Comparison of ENCODE assay signal across 12 cellular contexts in the genomic region with DNA sequence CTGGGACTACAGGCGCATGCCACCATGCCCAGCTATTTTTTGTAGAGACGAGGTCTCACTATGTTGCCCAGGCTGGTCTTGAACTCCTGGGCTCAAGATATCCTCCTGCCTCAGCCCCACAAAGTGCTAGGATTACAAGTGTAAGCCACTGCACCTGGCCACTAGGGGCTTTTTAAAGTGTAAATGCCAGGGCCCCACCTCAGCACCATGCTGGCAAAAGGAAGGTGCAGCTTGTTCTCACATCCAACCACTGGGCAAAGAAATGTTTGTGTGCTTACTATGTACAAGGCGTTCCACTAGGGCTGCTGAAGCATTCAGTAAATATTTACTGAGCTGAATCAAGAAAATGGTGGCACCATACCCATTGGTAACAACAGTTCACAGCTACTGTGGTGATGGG. TPM values are rescaled to one million over a fixed set of nuclear protein-coding genes. Genes with fewer than 3 reads are reported as not detected.
DNase-seq lines count a peak whose midpoint lies in the region; ATAC-seq and TF ChIP-seq lines count a peak whose summit lies in the region.
"Had no signal": no experiment of that assay in that cellular context is flagged by ENCODE, and none has a peak within 500 bp of the region (broad histone marks: within the 10 kb centered on the region; RNA-seq: fewer than 3 reads in every experiment).

No MANE protein-coding gene starts in this region.

- ATAC-seq in Panc1 (peak; percentile 64), mucosa of descending colon (peak; percentile 53)

- H3K4me3 ChIP-seq in CD4-positive, alpha-beta memory T cell (ENCODE audit: low read length in 2 of 2), result no peak overlapping the region
- H3K4me3 ChIP-seq in GM12864 (ENCODE audit: low read depth, low read length), result no peak overlapping the region
- no peak overlapping the region for H3K4me3 ChIP-seq in Panc1 (ENCODE audit: low read depth in 2 of 2, low read length in 2 of 2)
- H3K4me3 ChIP-seq in mucosa of descending colon, result no peak overlapping the region
- no peak overlapping the region for H3K4me3 ChIP-seq in lower leg skin (ENCODE audit: low read depth, poor library complexity, severe bottlenecking)

- H3K27me3 ChIP-seq in CD4-positive, alpha-beta memory T cell (ENCODE audit: insufficient read depth, low read length), result no peaks in the 10 kb centered on the region
- no peaks in the 10 kb centered on the region for H3K27me3 ChIP-seq in Panc1 (ENCODE audit: control insufficient read depth, insufficient read depth, low read length)

- H3K27me3 Mint-ChIP-seq in CD4-positive, alpha-beta memory T cell, result no peaks in the 10 kb centered on the region

- H3K36me3 ChIP-seq in CD4-positive, alpha-beta memory T cell (ENCODE audit: insufficient read depth, low read length), result peaks cover 6% of the 10 kb centered on the region
- H3K36me3 ChIP-seq in Panc1 (ENCODE audit: control insufficient read depth, insufficient read depth, low read length) (no peaks in the 10 kb centered on the region), mucosa of descending colon (ENCODE audit: low read depth) (no peaks in the 10 kb centered on the region)

- no peaks in the 10 kb centered on the region for H3K9me3 Mint-ChIP-seq in CD4-positive, alpha-beta memory T cell

- no peak overlapping the region for H3K27ac ChIP-seq in CD4-positive, alpha-beta memory T cell (ENCODE audit: low read depth, low read length)
- no peak overlapping the region for H3K27ac ChIP-seq in Panc1 (ENCODE audit: low read length)

- H3K27ac Mint-ChIP-seq in CD4-positive, alpha-beta memory T cell, result peak overlapping the region; percentile 20 to 87 (median 67)

- DNase-seq in CD4-positive, alpha-beta memory T cell, result no peak
- DNase-seq in GM12864 (ENCODE audit: low read depth) (no peak), Panc1 (ENCODE audit: low read depth, low spot score) (no peak), mucosa of descending colon (no peak), NCI-H526 treated with DMSO at 0.1 percent for 48 hours (lab: John Stamatoyannopoulos, UW) (no peak), lower leg skin (ENCODE audit: low spot score in 2 of 2) (no peak), KG1 (lab: John Stamatoyannopoulos, UW) (no peak)
- DNase-seq: NCI-H526, retina had no signal

- H3K4me1 ChIP-seq in CD4-positive, alpha-beta memory T cell (ENCODE audit: insufficient read depth, low read length), result peaks cover 21% of the 10 kb centered on the region
- no peaks in the 10 kb centered on the region for H3K4me1 ChIP-seq in Panc1 (ENCODE audit: control insufficient read depth, insufficient read depth, low read length)
- H3K4me1 ChIP-seq in mucosa of descending colon (ENCODE audit: low read depth), result no peaks in the 10 kb centered on the region

- CTCF ChIA-PET in CD4-positive, alpha-beta memory T cell (lab: Charles Lee; ENCODE audit: partially characterized antibody), result interaction anchor here (1.0 to 3.5 kb wide), 4 partner anchors 12 to 490 kb away, joined by 3 to 14 read pairs (median 4); a partner anchor contains a TSS
- CTCF ChIA-PET in Panc1 (lab: Charles Lee), result no interaction called here

- TF ChIP-seq POLR2A in lower leg skin (IDR thresholded peaks at IDR 0.05), result no peak

- POLR2A ChIA-PET in CD4-positive, alpha-beta memory T cell (lab: Charles Lee; ENCODE audit: partially characterized antibody), result interaction anchor here (3.2 kb wide), 1 partner anchor 17 kb away, joined by 15 read pairs; a partner anchor contains a TSS
- POLR2A ChIA-PET in Panc1 (lab: Charles Lee), result no interaction called here

- TF ChIP-seq CTCF in GM12864 (IDR thresholded peaks at IDR 0.05; ENCODE audit: low read depth, low read length, missing control alignments) (peak; percentile 41), Panc1 (IDR thresholded peaks at IDR 0.05) (no peak), mucosa of descending colon (IDR thresholded peaks at IDR 0.05) (no peak), lower leg skin (IDR thresholded peaks at IDR 0.05) (no peak)

- 92 to 95% methylated on average over 3 of the region's 3 CpGs for WGBS in lower leg skin, 2 donors

- H3K4me3 Mint-ChIP-seq in CD4-positive, alpha-beta memory T cell, result no peak overlapping the region

- H3K4me1 Mint-ChIP-seq in CD4-positive, alpha-beta memory T cell, result peaks cover 23 to 51% (median 37%) of the 10 kb centered on the region in 4 donors

- in situ Hi-C loops in Panc1 (cut with HindIII; ENCODE audit: low pct_unique_long_range_greater_than_20kb, low sequenced_read_pairs), result no loop called here

- intact Hi-C loops in CD4-positive, alpha-beta memory T cell (cut with micrococcal nuclease), result no loop called here
- intact Hi-C loops in Panc1 (cut with micrococcal nuclease; ENCODE audit: unreplicated experiment), result no loop called here
- intact Hi-C loops in mucosa of descending colon (cut with DNase I, micrococcal nuclease), result no loop called here
- intact Hi-C loops in lower leg skin (cut with DNase I; ENCODE audit: low total_unique reads), result no loop called here

- no TSS peak for BruUV-seq in Panc1 (replicated peaks; lab: Mats Ljungman, UMichigan)

- H3K9me3 ChIP-seq in CD4-positive, alpha-beta memory T cell (ENCODE audit: control insufficient read depth in 1 of 2, low read length in 2 of 2), result no peaks in the 10 kb centered on the region
- H3K9me3 ChIP-seq in Panc1 (ENCODE audit: control insufficient read depth, insufficient read depth, low read depth, low read length), result no peaks in the 10 kb centered on the region
- no peaks in the 10 kb centered on the region for H3K9me3 ChIP-seq in mucosa of descending colon

- H3K36me3 Mint-ChIP-seq in CD4-positive, alpha-beta memory T cell, result peaks cover 12 to 41% of the 10 kb centered on the region in 2 donors

RNA-seq across cellular contexts. Expression of gene COG1, which starts 22.6 kb away (rescaled TPM):
- total RNA-seq in CD4-positive, alpha-beta memory T cell, result 10 to 100 TPM; 76.2 to 81.6 TPM
- 10 to 100 TPM; 13.1 to 38.1 TPM for polyA plus RNA-seq in CD4-positive, alpha-beta memory T cell
- total RNA-seq in Panc1 (2021; ENCODE audit: unreplicated experiment), result 41.2 TPM
- polyA plus RNA-seq in Panc1 (2012; ENCODE audit: insufficient read length), result 42.3 TPM
- total RNA-seq in mucosa of descending colon, result 10 to 100 TPM; 55.7 to 66.0 (median 57.9) TPM
- 10 to 100 TPM; 18.3 to 33.2 (median 23.9) TPM for total RNA-seq in lower leg skin

RNA-seq across cellular contexts. Expression of gene CPSF4L, which starts 46.3 kb away (rescaled TPM):
- total RNA-seq in CD4-positive, alpha-beta memory T cell, result not detected
- polyA plus RNA-seq in CD4-positive, alpha-beta memory T cell, result not detected
- total RNA-seq in Panc1 (2021; ENCODE audit: unreplicated experiment) (not detected), mucosa of descending colon (not detected), lower leg skin (not detected)
- polyA plus RNA-seq in Panc1 (2012; ENCODE audit: insufficient read length), result not detected
- total RNA-seq: LHCN-M2, SK-MEL-5, subcutaneous adipose tissue had no signal

RNA-seq across cellular contexts. Expression of gene SSTR2, which starts 50.6 kb away (rescaled TPM):
- total RNA-seq in CD4-positive, alpha-beta memory T cell, result not detected
- polyA plus RNA-seq in CD4-positive, alpha-beta memory T cell, result not detected
- total RNA-seq in Panc1 (2021; ENCODE audit: unreplicated experiment), result 0.77 TPM
- 0.57 TPM for polyA plus RNA-seq in Panc1 (2012; ENCODE audit: insufficient read length)
- total RNA-seq in mucosa of descending colon, result 1 to 10 TPM in 2 of 3 donors, under 1 TPM in 1; 0.89 to 3.2 (median 1.8) TPM
- total RNA-seq in lower leg skin, result under 1 TPM; 0.15 to 0.78 (median 0.45) TPM
